Comparison of ENCODE assay signal across 1 cellular context in genomic region chr2:202238234-202239197, GRCh38.
TF ChIP-seq lines count a peak whose summit lies in the region.

Gene SUMO1, minus strand, starts transcription at chr2:202238597. Its CDS starts 146 bp downstream, at chr2:202238451.

TF ChIP-seq in K562, 482 proteins besides CTCF, POLR2A, EP300 and RAD21 (continued from another document and continues in another):
- TF ChIP-seq TBP (optimal IDR thresholded peaks at IDR 0.05; ENCODE audit: low read depth, low read length) (peak; percentile 56), HDAC1 (IDR thresholded peaks at IDR 0.05) (peak in 1 of 2 experiments; percentile 24; a peak in 1 of 4 replicates), HCFC1 (IDR thresholded peaks at IDR 0.05; ENCODE audit: low read depth, low read length) (0 out of 2 replicates have a peak, but pooled peaks have one; percentile 36), EGR1 (conservative IDR thresholded peaks at IDR 0.05) (peak; percentile 15; the same call in 1 of the 2 replicates), CHD4 (IDR thresholded peaks at IDR 0.05; ENCODE audit: insufficient read depth, insufficient replicate concordance, low read depth, low read length, poor library complexity, severe bottlenecking) (no peak), MAFF (IDR thresholded peaks at IDR 0.05; ENCODE audit: low read length) (no peak), RBBP5 (IDR thresholded peaks at IDR 0.05; ENCODE audit: borderline replicate concordance, insufficient read depth, low read length, poor library complexity, severe bottlenecking) (peak; percentile 89), NFYB (IDR thresholded peaks at IDR 0.05; ENCODE audit: extremely low read depth, insufficient read length) (no peak), E2F4 (CRISPR knock-in tag; IDR thresholded peaks at IDR 0.05; ENCODE audit: low read depth) (0 out of 2 replicates have a peak, but pooled peaks have one; percentile 40), MAZ (CRISPR knock-in tag; conservative IDR thresholded peaks at IDR 0.05 in 1 of 2, IDR thresholded peaks at IDR 0.05 in 1 of 2) (peak; percentile 83 to 88), PHF20 (IDR thresholded peaks at IDR 0.05; ENCODE audit: partially characterized antibody) (peak; percentile 36), COPS2 (conservative IDR thresholded peaks at IDR 0.05) (no peak), GABPA (tag; conservative IDR thresholded peaks at IDR 0.05; ENCODE audit: low read depth) (peak; percentile 94), CREB1 (IDR thresholded peaks at IDR 0.05) (peak; percentile 77), CREB1 (CRISPR knock-in tag; IDR thresholded peaks at IDR 0.05) (peak; percentile 91), NBN (IDR thresholded peaks at IDR 0.05; ENCODE audit: low read depth) (0 out of 2 replicates have a peak, but pooled peaks have one; percentile 43), NCOR1 (IDR thresholded peaks at IDR 0.05) (no peak), KDM1A (IDR thresholded peaks at IDR 0.05) (peak in 1 of 2 experiments; percentile 91; a peak in 2 of 4 replicates), FOXK2 (conservative IDR thresholded peaks at IDR 0.05 in 1 of 2, IDR thresholded peaks at IDR 0.05 in 1 of 2; ENCODE audit: low read depth in 2 of 2) (peak; percentile 59 to 81; a peak in 3 of 4 replicates), ZNF444 (CRISPR knock-in tag; IDR thresholded peaks at IDR 0.05) (0 out of 2 replicates have a peak, but pooled peaks have one; percentile 38), EHMT2 (IDR thresholded peaks at IDR 0.05) (0 out of 2 replicates have a peak, but pooled peaks have one; percentile 17), EP400 (IDR thresholded peaks at IDR 0.05) (peak; percentile 65; the same call in 1 of the 2 replicates), TOE1 (IDR thresholded peaks at IDR 0.05; ENCODE audit: borderline replicate concordance) (peak; percentile 33; the same call in 1 of the 2 replicates), TOE1 (CRISPR knock-in tag; IDR thresholded peaks at IDR 0.05; ENCODE audit: borderline replicate concordance, low read depth) (no peak), ATF7 (IDR thresholded peaks at IDR 0.05) (0 out of 2 replicates have a peak, but pooled peaks have one; percentile 13), CBX1 (IDR thresholded peaks at IDR 0.05; ENCODE audit: low read depth) (no peak), ETS2 (tag; IDR thresholded peaks at IDR 0.05; ENCODE audit: borderline replicate concordance, poor library complexity, severe bottlenecking) (no peak), ETV5 (CRISPR knock-in tag; IDR thresholded peaks at IDR 0.05; ENCODE audit: low read depth) (peak; percentile 47; the same call in 1 of the 2 replicates), ETV1 (tag; conservative IDR thresholded peaks at IDR 0.05; ENCODE audit: low read depth) (peak; percentile 61), AFF1 (IDR thresholded peaks at IDR 0.05; ENCODE audit: low read depth in 1 of 2, partially characterized antibody in 2 of 2) (peak in 1 of 2 experiments; percentile 38), SUPT5H (IDR thresholded peaks at IDR 0.05) (peak; percentile 86), MYC (IDR thresholded peaks at IDR 0.05; ENCODE audit: low read depth, low read length) (peak; percentile 30), MYC (CRISPR knock-in tag; IDR thresholded peaks at IDR 0.05; ENCODE audit: borderline replicate concordance, low read depth) (no peak), GABPB1 (CRISPR knock-in tag; IDR thresholded peaks at IDR 0.05) (peak; percentile 93), NUFIP1 (IDR thresholded peaks at IDR 0.05; ENCODE audit: partially characterized antibody) (no peak), KDM5B (IDR thresholded peaks at IDR 0.05; ENCODE audit: insufficient replicate concordance, low read depth, low read length) (peak; percentile 33), VEZF1 (CRISPR knock-in tag; IDR thresholded peaks at IDR 0.05) (peak; percentile 57), TFAP4 (CRISPR knock-in tag; IDR thresholded peaks at IDR 0.05; ENCODE audit: borderline replicate concordance) (0 out of 2 replicates have a peak, but pooled peaks have one; percentile 27), NFIC (IDR thresholded peaks at IDR 0.05) (0 out of 2 replicates have a peak, but pooled peaks have one; percentile 14), CREM (IDR thresholded peaks at IDR 0.05; ENCODE audit: low read depth) (peak; percentile 94), MTA1 (IDR thresholded peaks at IDR 0.05; ENCODE audit: borderline replicate concordance) (no peak), L3MBTL2 (IDR thresholded peaks at IDR 0.05) (peak; percentile 45; the same call in 1 of the 2 replicates), GMEB1 (CRISPR knock-in tag; IDR thresholded peaks at IDR 0.05) (peak; percentile 26; the same call in 1 of the 2 replicates), ZBTB7A (IDR thresholded peaks at IDR 0.05; ENCODE audit: borderline replicate concordance, control insufficient read depth, low read depth, low read length) (peak; percentile 51), SAFB (IDR thresholded peaks at IDR 0.05; ENCODE audit: borderline replicate concordance, low read depth, low read length) (no peak), NFRKB (IDR thresholded peaks at IDR 0.05; ENCODE audit: low read depth) (peak; percentile 63), TRIM24 (IDR thresholded peaks at IDR 0.05) (no peak), BCOR (IDR thresholded peaks at IDR 0.05) (no peak), MBD1 (CRISPR knock-in tag; IDR thresholded peaks at IDR 0.05) (0 out of 2 replicates have a peak, but pooled peaks have one; percentile 15), POLR2AphosphoS5 (IDR thresholded peaks at IDR 0.05; ENCODE audit: control insufficient read depth, insufficient read depth, low read depth, low read length) (peak; percentile 69), SRF (CRISPR knock-in tag; IDR thresholded peaks at IDR 0.05) (peak in 1 of 2 experiments; percentile 32; a peak in 1 of 4 replicates)
- TF ChIP-seq, protein P1, sequence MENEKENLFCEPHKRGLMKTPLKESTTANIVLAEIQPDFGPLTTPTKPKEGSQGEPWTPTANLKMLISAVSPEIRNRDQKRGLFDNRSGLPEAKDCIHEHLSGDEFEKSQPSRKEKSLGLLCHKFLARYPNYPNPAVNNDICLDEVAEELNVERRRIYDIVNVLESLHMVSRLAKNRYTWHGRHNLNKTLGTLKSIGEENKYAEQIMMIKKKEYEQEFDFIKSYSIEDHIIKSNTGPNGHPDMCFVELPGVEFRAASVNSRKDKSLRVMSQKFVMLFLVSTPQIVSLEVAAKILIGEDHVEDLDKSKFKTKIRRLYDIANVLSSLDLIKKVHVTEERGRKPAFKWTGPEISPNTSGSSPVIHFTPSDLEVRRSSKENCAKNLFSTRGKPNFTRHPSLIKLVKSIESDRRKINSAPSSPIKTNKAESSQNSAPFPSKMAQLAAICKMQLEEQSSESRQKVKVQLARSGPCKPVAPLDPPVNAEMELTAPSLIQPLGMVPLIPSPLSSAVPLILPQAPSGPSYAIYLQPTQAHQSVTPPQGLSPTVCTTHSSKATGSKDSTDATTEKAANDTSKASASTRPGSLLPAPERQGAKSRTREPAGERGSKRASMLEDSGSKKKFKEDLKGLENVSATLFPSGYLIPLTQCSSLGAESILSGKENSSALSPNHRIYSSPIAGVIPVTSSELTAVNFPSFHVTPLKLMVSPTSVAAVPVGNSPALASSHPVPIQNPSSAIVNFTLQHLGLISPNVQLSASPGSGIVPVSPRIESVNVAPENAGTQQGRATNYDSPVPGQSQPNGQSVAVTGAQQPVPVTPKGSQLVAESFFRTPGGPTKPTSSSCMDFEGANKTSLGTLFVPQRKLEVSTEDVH (IDR thresholded peaks at IDR 0.05; ENCODE audit: low read depth, partially characterized antibody) = peak; percentile 99
- TF ChIP-seq, protein P2, sequence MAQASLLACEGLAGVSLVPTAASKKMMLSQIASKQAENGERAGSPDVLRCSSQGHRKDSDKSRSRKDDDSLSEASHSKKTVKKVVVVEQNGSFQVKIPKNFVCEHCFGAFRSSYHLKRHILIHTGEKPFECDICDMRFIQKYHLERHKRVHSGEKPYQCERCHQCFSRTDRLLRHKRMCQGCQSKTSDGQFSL (CRISPR knock-in tag; IDR thresholded peaks at IDR 0.05) = peak; percentile 94
- TF ChIP-seq, protein P2 (tag; IDR thresholded peaks at IDR 0.05) = peak in 1 of 2 experiments; percentile 74; a peak in 2 of 4 replicates
